In the genomic region with DNA sequence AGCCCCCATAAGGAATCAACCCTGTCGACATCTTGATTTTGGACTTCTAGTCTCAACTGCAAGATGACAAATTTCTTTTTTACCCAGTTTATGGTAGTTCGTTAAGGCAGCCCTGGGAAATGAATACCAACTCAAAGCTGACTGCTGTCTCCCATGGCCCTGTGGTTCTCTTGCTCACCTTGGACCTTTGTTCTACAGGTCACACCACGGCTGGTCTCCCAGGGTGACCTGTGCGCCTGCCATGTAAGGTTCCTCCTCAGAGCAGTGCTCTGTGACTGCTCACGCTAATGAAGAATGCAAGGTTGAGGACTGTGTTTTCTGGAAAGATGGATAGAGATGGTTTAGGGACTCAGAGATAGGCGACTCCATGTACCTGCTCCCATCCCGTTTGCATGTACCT, we compare ENCODE assay signal across 1 cellular context.
A peak's percentile ranks its signal among the peaks of the same experiment; 100 is the strongest.
TF ChIP-seq lines count a peak whose summit lies in the region.

No MANE protein-coding gene starts in this region.

TF ChIP-seq in HepG2, 621 proteins besides CTCF, POLR2A, EP300 and RAD21 (continued from another document and continues in another):
- TF ChIP-seq, protein P1, sequence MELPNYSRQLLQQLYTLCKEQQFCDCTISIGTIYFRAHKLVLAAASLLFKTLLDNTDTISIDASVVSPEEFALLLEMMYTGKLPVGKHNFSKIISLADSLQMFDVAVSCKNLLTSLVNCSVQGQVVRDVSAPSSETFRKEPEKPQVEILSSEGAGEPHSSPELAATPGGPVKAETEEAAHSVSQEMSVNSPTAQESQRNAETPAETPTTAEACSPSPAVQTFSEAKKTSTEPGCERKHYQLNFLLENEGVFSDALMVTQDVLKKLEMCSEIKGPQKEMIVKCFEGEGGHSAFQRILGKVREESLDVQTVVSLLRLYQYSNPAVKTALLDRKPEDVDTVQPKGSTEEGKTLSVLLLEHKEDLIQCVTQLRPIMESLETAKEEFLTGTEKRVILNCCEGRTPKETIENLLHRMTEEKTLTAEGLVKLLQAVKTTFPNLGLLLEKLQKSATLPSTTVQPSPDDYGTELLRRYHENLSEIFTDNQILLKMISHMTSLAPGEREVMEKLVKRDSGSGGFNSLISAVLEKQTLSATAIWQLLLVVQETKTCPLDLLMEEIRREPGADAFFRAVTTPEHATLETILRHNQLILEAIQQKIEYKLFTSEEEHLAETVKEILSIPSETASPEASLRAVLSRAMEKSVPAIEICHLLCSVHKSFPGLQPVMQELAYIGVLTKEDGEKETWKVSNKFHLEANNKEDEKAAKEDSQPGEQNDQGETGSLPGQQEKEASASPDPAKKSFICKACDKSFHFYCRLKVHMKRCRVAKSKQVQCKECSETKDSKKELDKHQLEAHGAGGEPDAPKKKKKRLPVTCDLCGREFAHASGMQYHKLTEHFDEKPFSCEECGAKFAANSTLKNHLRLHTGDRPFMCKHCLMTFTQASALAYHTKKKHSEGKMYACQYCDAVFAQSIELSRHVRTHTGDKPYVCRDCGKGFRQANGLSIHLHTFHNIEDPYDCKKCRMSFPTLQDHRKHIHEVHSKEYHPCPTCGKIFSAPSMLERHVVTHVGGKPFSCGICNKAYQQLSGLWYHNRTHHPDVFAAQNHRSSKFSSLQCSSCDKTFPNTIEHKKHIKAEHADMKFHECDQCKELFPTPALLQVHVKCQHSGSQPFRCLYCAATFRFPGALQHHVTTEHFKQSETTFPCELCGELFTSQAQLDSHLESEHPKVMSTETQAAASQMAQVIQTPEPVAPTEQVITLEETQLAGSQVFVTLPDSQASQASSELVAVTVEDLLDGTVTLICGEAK (IDR thresholded peaks at IDR 0.05): no peak
- TF ChIP-seq, protein P1 (CRISPR knock-in tag; IDR thresholded peaks at IDR 0.05): no peak
- peak; percentile 75 for TF ChIP-seq ZBTB38 (CRISPR knock-in tag; IDR thresholded peaks at IDR 0.05)
- peak; percentile 27; the same call in 1 of the 2 replicates for TF ChIP-seq SALL1 (CRISPR knock-in tag; IDR thresholded peaks at IDR 0.05)
- 0 out of 2 replicates have a peak, but pooled peaks have one; percentile 22 for TF ChIP-seq ARNTL (CRISPR knock-in tag; IDR thresholded peaks at IDR 0.05)
- TF ChIP-seq ZNF263 (CRISPR knock-in tag; IDR thresholded peaks at IDR 0.05): peak; percentile 55; the same call in 1 of the 2 replicates
- no peak for TF ChIP-seq SAP130 (CRISPR knock-in tag; IDR thresholded peaks at IDR 0.05; ENCODE audit: low read depth)
- no peak for TF ChIP-seq NR3C1 (CRISPR knock-in tag; IDR thresholded peaks at IDR 0.05)
- no peak for TF ChIP-seq JDP2 (CRISPR knock-in tag; IDR thresholded peaks at IDR 0.05; ENCODE audit: borderline replicate concordance)
- no peak for TF ChIP-seq ZNF878 (CRISPR knock-in tag; IDR thresholded peaks at IDR 0.05)
- no peak for TF ChIP-seq ZNF235 (CRISPR knock-in tag; IDR thresholded peaks at IDR 0.05; ENCODE audit: borderline replicate concordance)
- no peak for TF ChIP-seq DBP (CRISPR knock-in tag; IDR thresholded peaks at IDR 0.05; ENCODE audit: not compliant biosample characterization)
- TF ChIP-seq TOPORS (CRISPR knock-in tag; IDR thresholded peaks at IDR 0.05): 0 out of 2 replicates have a peak, but pooled peaks have one; percentile 25
- no peak for TF ChIP-seq FOXJ3 (CRISPR knock-in tag; IDR thresholded peaks at IDR 0.05; ENCODE audit: borderline replicate concordance)
- no peak for TF ChIP-seq ZNF550 (CRISPR knock-in tag; IDR thresholded peaks at IDR 0.05; ENCODE audit: borderline replicate concordance)
- 0 out of 2 replicates have a peak, but pooled peaks have one; percentile 24 for TF ChIP-seq PAXIP1 (CRISPR knock-in tag; conservative IDR thresholded peaks at IDR 0.05)
- TF ChIP-seq, protein P2, sequence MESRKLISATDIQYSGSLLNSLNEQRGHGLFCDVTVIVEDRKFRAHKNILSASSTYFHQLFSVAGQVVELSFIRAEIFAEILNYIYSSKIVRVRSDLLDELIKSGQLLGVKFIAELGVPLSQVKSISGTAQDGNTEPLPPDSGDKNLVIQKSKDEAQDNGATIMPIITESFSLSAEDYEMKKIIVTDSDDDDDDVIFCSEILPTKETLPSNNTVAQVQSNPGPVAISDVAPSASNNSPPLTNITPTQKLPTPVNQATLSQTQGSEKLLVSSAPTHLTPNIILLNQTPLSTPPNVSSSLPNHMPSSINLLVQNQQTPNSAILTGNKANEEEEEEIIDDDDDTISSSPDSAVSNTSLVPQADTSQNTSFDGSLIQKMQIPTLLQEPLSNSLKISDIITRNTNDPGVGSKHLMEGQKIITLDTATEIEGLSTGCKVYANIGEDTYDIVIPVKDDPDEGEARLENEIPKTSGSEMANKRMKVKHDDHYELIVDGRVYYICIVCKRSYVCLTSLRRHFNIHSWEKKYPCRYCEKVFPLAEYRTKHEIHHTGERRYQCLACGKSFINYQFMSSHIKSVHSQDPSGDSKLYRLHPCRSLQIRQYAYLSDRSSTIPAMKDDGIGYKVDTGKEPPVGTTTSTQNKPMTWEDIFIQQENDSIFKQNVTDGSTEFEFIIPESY (CRISPR knock-in tag; IDR thresholded peaks at IDR 0.05): peak; percentile 79
- TF ChIP-seq ZNF883 (CRISPR knock-in tag; IDR thresholded peaks at IDR 0.05; ENCODE audit: not compliant biosample characterization): no peak
- TF ChIP-seq PLSCR1 (CRISPR knock-in tag; IDR thresholded peaks at IDR 0.05; ENCODE audit: borderline replicate concordance): no peak
- no peak for TF ChIP-seq TSC22D2 (CRISPR knock-in tag; IDR thresholded peaks at IDR 0.05; ENCODE audit: borderline replicate concordance)
- TF ChIP-seq RBM22 (optimal IDR thresholded peaks at IDR 0.05; ENCODE audit: low read length): peak; percentile 92
- TF ChIP-seq SIX4 (CRISPR knock-in tag; IDR thresholded peaks at IDR 0.05): no peak
- TF ChIP-seq, protein P3, sequence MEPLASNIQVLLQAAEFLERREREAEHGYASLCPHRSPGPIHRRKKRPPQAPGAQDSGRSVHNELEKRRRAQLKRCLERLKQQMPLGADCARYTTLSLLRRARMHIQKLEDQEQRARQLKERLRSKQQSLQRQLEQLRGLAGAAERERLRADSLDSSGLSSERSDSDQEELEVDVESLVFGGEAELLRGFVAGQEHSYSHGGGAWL (CRISPR knock-in tag; IDR thresholded peaks at IDR 0.05): no peak
- TF ChIP-seq RARG (CRISPR knock-in tag; IDR thresholded peaks at IDR 0.05; ENCODE audit: low read depth): no peak
- TF ChIP-seq POGZ (CRISPR knock-in tag; IDR thresholded peaks at IDR 0.05): 0 out of 2 replicates have a peak, but pooled peaks have one; percentile 41
- TF ChIP-seq, protein P4, sequence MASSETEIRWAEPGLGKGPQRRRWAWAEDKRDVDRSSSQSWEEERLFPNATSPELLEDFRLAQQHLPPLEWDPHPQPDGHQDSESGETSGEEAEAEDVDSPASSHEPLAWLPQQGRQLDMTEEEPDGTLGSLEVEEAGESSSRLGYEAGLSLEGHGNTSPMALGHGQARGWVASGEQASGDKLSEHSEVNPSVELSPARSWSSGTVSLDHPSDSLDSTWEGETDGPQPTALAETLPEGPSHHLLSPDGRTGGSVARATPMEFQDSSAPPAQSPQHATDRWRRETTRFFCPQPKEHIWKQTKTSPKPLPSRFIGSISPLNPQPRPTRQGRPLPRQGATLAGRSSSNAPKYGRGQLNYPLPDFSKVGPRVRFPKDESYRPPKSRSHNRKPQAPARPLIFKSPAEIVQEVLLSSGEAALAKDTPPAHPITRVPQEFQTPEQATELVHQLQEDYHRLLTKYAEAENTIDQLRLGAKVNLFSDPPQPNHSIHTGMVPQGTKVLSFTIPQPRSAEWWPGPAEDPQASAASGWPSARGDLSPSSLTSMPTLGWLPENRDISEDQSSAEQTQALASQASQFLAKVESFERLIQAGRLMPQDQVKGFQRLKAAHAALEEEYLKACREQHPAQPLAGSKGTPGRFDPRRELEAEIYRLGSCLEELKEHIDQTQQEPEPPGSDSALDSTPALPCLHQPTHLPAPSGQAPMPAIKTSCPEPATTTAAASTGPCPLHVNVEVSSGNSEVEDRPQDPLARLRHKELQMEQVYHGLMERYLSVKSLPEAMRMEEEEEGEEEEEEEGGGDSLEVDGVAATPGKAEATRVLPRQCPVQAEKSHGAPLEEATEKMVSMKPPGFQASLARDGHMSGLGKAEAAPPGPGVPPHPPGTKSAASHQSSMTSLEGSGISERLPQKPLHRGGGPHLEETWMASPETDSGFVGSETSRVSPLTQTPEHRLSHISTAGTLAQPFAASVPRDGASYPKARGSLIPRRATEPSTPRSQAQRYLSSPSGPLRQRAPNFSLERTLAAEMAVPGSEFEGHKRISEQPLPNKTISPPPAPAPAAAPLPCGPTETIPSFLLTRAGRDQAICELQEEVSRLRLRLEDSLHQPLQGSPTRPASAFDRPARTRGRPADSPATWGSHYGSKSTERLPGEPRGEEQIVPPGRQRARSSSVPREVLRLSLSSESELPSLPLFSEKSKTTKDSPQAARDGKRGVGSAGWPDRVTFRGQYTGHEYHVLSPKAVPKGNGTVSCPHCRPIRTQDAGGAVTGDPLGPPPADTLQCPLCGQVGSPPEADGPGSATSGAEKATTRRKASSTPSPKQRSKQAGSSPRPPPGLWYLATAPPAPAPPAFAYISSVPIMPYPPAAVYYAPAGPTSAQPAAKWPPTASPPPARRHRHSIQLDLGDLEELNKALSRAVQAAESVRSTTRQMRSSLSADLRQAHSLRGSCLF (CRISPR knock-in tag; IDR thresholded peaks at IDR 0.05; ENCODE audit: borderline replicate concordance): no peak
- TF ChIP-seq ZNF549 (CRISPR knock-in tag; IDR thresholded peaks at IDR 0.05): no peak
- TF ChIP-seq ZNF547 (CRISPR knock-in tag; IDR thresholded peaks at IDR 0.05): no peak
